Comparison of ENCODE assay signal across 24 cellular contexts in genomic region chr7:72190166-72190565, GRCh38.
"Had no signal": no experiment of that assay in that cellular context is flagged by ENCODE, and none has a peak within 500 bp of the region (broad histone marks: within the 10 kb centered on the region; RNA-seq: fewer than 3 reads in every experiment).

No MANE protein-coding gene starts in this region.

- DNase-seq: activated B cell treated with CpG ODN at 0.5 μM for 24 hours; activated CD4-positive, alpha-beta memory T cell treated with anti-CD3 and anti-CD28 coated beads for 36 hours; activated CD4-positive, alpha-beta T cell treated with anti-CD3 and anti-CD28 coated beads for 4 hours; activated CD4-positive, alpha-beta T cell treated with anti-CD3 and anti-CD28 coated beads, Interleukin-2, amount 10 ng/mL, durations not matched to agents 24 days and 14 days; activated CD4-positive, alpha-beta T cell treated with anti-CD3 and anti-CD28 coated beads, Interleukin-2, amount 50 U/mL, for 1 hour; activated CD4-positive, alpha-beta T cell treated with anti-CD3 and anti-CD28 coated beads, Interleukin-2, amount 50 U/mL, for 4 hours; activated CD4-positive, CD25-positive, alpha-beta regulatory T cell treated with anti-CD3 and anti-CD28 coated beads, Interleukin-2, amount 50 U/mL, for 72 hours; activated CD8-positive, alpha-beta memory T cell treated with anti-CD3 and anti-CD28 coated beads, Interleukin-2, amount 50 U/mL, for 4 hours; activated CD8-positive, alpha-beta T cell treated with anti-CD3 and anti-CD28 coated beads for 36 hours; activated effector memory CD4-positive, alpha-beta T cell treated with anti-CD3 and anti-CD28 coated beads, Interleukin-2, amount 50 U/mL, for 16 hours; activated naive CD4-positive, alpha-beta T cell treated with anti-CD3 and anti-CD28 coated beads, Interleukin-2, amount 10 ng/mL, durations not matched to agents 7 days and 5 days; activated naive CD4-positive, alpha-beta T cell treated with Interleukin-2 at 50 U/mL for 16 hours; activated naive CD8-positive, alpha-beta T cell treated with anti-CD3 and anti-CD28 coated beads, Interleukin-2, amount 10 ng/mL, durations not matched to agents 7 days and 5 days; activated naive CD8-positive, alpha-beta T cell treated with anti-CD3 and anti-CD28 coated beads, Interleukin-2, amount 50 U/mL, for 24 hours; activated T-cell treated with anti-CD3 and anti-CD28 coated beads for 4 hours; activated T-cell treated with anti-CD3 and anti-CD28 coated beads, Interleukin-2, amount 50 U/mL, for 1 hour; activated T-cell treated with anti-CD3 and anti-CD28 coated beads, Interleukin-2, amount 50 U/mL, for 4 hours; activated T-cell treated with anti-CD3 and anti-CD28 coated beads, Interleukin-2, amount 50 U/mL, for 72 hours; caudate nucleus; cerebellar nuclear complex; T-helper 1 cell; T-helper 2 cell; T-helper 9 cell had no signal

- ATAC-seq: activated CD8-positive, alpha-beta T cell treated with anti-CD3 and anti-CD28 coated beads for 36 hours; activated naive CD8-positive, alpha-beta T cell treated with anti-CD3 and anti-CD28 coated beads, Interleukin-2, amount 50 U/mL, for 24 hours; activated T-cell treated with anti-CD3 and anti-CD28 coated beads, Interleukin-2, amount 50 U/mL, for 4 hours; activated T-cell treated with anti-CD3 and anti-CD28 coated beads, Interleukin-2, amount 50 U/mL, for 72 hours; activated T-helper 17 cell treated with anti-CD3 and anti-CD28 coated beads, Interleukin-2, amount 50 U/mL, for 72 hours had no signal
